In genomic region chr9:27445057-27445990, GRCh38 we compare ENCODE assay signal across 22 cellular contexts.
"Had no signal": no experiment of that assay in that cellular context is flagged by ENCODE, and none has a peak within 500 bp of the region (broad histone marks: within the 10 kb centered on the region; RNA-seq: fewer than 3 reads in every experiment).

No MANE protein-coding gene starts in this region.

- ATAC-seq: activated CD4-positive, CD25-positive, alpha-beta regulatory T cell treated with anti-CD3 and anti-CD28 coated beads, Interleukin-2, amount 50 U/mL, for 24 hours; activated T-cell treated with anti-CD3 and anti-CD28 coated beads, Interleukin-2, amount 50 U/mL, for 4 hours; T-helper 17 cell had no signal

- FAIRE-seq: RCC 7860 had no signal

- H3K4me1 Mint-ChIP-seq: T-helper 17 cell had no signal

- H3K36me3 ChIP-seq: SJSA1 had no signal

- H3K9me3 ChIP-seq: SJSA1 had no signal

- H3K4me3 Mint-ChIP-seq: activated naive CD8-positive, alpha-beta T cell; activated T-cell treated with anti-CD3 and anti-CD28 coated beads, Interleukin-2, amount 50 U/mL, for 4 hours; IgD-negative memory B cell; T-helper 17 cell had no signal

- H3K27ac Mint-ChIP-seq: activated naive CD8-positive, alpha-beta T cell; T-helper 17 cell had no signal

- H3K27ac ChIP-seq: SJSA1 had no signal

- H3K27me3 Mint-ChIP-seq: activated naive CD8-positive, alpha-beta T cell; IgD-negative memory B cell had no signal

- H3K4me1 ChIP-seq: SJSA1 had no signal

- H3K4me3 ChIP-seq: SJSA1 had no signal

- DNase-seq: activated CD4-positive, alpha-beta T cell treated with anti-CD3 and anti-CD28 coated beads for 48 hours; activated CD4-positive, alpha-beta T cell treated with anti-CD3 and anti-CD28 coated beads, Interleukin-2, amount 50 U/mL, for 48 hours; activated effector memory CD4-positive, alpha-beta T cell treated with anti-CD3 and anti-CD28 coated beads, Interleukin-2, amount 50 U/mL, for 16 hours; activated naive CD4-positive, alpha-beta T cell treated with Interleukin-2 at 50 U/mL for 16 hours; activated T-cell treated with anti-CD3 and anti-CD28 coated beads, Interleukin-2, amount 50 U/mL, for 4 hours; amygdala; KG1; NCI-H1048; NCI-H146; NCI-H1930; NCI-H2171 treated with DMSO at 0.1 percent for 48 hours; NCI-H226; NCI-H510A; NCI-H526 treated with DMSO at 0.1 percent for 48 hours; SHP77; T-helper 17 cell; T-helper 9 cell had no signal

- H3K9me3 Mint-ChIP-seq: activated T-cell treated with anti-CD3 and anti-CD28 coated beads, Interleukin-2, amount 50 U/mL, for 4 hours had no signal

- H3K27me3 ChIP-seq: SJSA1 had no signal
